ENCODE assay signal across 22 cellular contexts in genomic region chr17:21291862-21292261, GRCh38. TPM values are rescaled to one million over a fixed set of nuclear protein-coding genes. Genes with fewer than 3 reads are reported as not detected.
DNase-seq lines count a peak whose midpoint lies in the region; ATAC-seq, FAIRE-seq and TF ChIP-seq lines count a peak whose summit lies in the region.
"Had no signal": no experiment of that assay in that cellular context is flagged by ENCODE, and none has a peak within 500 bp of the region (broad histone marks: within the 10 kb centered on the region; RNA-seq: fewer than 3 reads in every experiment).

No MANE protein-coding gene starts in this region.

- no peaks in the 10 kb centered on the region for H4K20me1 ChIP-seq in OCI-LY1 (ENCODE audit: insufficient read depth, low read length)

- intact Hi-C loops in kidney (cut with DNase I) = no loop called here

- no peak overlapping the region for H2AFZ ChIP-seq in OCI-LY1 (ENCODE audit: low read length)

- H3K9me3 Mint-ChIP-seq in activated T-cell treated with anti-CD3 and anti-CD28 coated beads, Interleukin-2, amount 50 U/mL, for 24 hours = no peaks in the 10 kb centered on the region
- peaks cover 2 to 3% of the 10 kb centered on the region in 2 donors for H3K9me3 Mint-ChIP-seq in stimulated activated naive B cell treated with anti-CD40 and anti-IgM and Interleukin-4, amounts not matched to agents 10 μg/mL and 1 μg/mL and 100 μg/mL, for 72 hours

- ATAC-seq in stimulated activated naive B cell treated with anti-CD40 and anti-IgM and Interleukin-4, amounts not matched to agents 10 μg/mL and 1 μg/mL and 100 μg/mL, for 72 hours (replicated peaks) = no peak
- no peak for ATAC-seq in HG02981 (IDR thresholded peaks at IDR 0.05; ENCODE audit: unreplicated experiment)
- ATAC-seq: PC-3 had no signal

- no peak overlapping the region for H3K4me2 ChIP-seq in OCI-LY1 (ENCODE audit: low read length)
- H3K4me2 ChIP-seq: SK-N-SH had no signal

- peaks cover 82% of the 10 kb centered on the region for H3K36me3 Mint-ChIP-seq in activated T-cell treated with anti-CD3 and anti-CD28 coated beads, Interleukin-2, amount 50 U/mL, for 24 hours (ENCODE audit: low read depth)
- peaks cover 29 to 48% of the 10 kb centered on the region in 2 donors for H3K36me3 Mint-ChIP-seq in stimulated activated naive B cell treated with anti-CD40 and anti-IgM and Interleukin-4, amounts not matched to agents 10 μg/mL and 1 μg/mL and 100 μg/mL, for 72 hours

- peaks cover 57% of the 10 kb centered on the region for H3K4me1 Mint-ChIP-seq in activated T-cell treated with anti-CD3 and anti-CD28 coated beads, Interleukin-2, amount 50 U/mL, for 24 hours (ENCODE audit: low read depth)
- H3K4me1 Mint-ChIP-seq in stimulated activated naive B cell treated with anti-CD40 and anti-IgM and Interleukin-4, amounts not matched to agents 10 μg/mL and 1 μg/mL and 100 μg/mL, for 72 hours = peaks cover 53 to 85% of the 10 kb centered on the region in 2 donors

- no peaks in the 10 kb centered on the region for H3K27me3 ChIP-seq in OCI-LY1 (ENCODE audit: insufficient read depth, low read length)

- peaks cover 7% of the 10 kb centered on the region; the same call in 1 of the 2 replicates for H3K79me2 ChIP-seq in OCI-LY1 (ENCODE audit: insufficient read depth, low read length)

- 0 out of 2 replicates have a peak, but pooled peaks cover 4% of the 10 kb centered on the region for H3F3A ChIP-seq in OCI-LY1 (ENCODE audit: insufficient read depth, low read length)

- H3K4me3 Mint-ChIP-seq in activated T-cell treated with anti-CD3 and anti-CD28 coated beads, Interleukin-2, amount 50 U/mL, for 24 hours = no peak overlapping the region
- H3K4me3 Mint-ChIP-seq in stimulated activated naive B cell treated with anti-CD40 and anti-IgM and Interleukin-4, amounts not matched to agents 10 μg/mL and 1 μg/mL and 100 μg/mL, for 72 hours = no peak overlapping the region

- peak overlapping the region; percentile 47 for H3K27ac Mint-ChIP-seq in activated T-cell treated with anti-CD3 and anti-CD28 coated beads, Interleukin-2, amount 50 U/mL, for 24 hours
- peak overlapping the region; percentile 25 for H3K27ac Mint-ChIP-seq in stimulated activated naive B cell treated with anti-CD40 and anti-IgM and Interleukin-4, amounts not matched to agents 10 μg/mL and 1 μg/mL and 100 μg/mL, for 72 hours

- H3K4me3 ChIP-seq in OCI-LY1 (ENCODE audit: low read depth, low read length, poor library complexity, severe bottlenecking) (no peak overlapping the region), kidney (ENCODE audit: low read length in 2 of 2) (no peak overlapping the region)

- H3K9me3 ChIP-seq in OCI-LY1 (ENCODE audit: low read length) = no peaks in the 10 kb centered on the region
- no peaks in the 10 kb centered on the region for H3K9me3 ChIP-seq in kidney (ENCODE audit: control insufficient read depth in 1 of 2, low read length in 2 of 2)
- H3K9me3 ChIP-seq: SK-N-SH had no signal

- H3K27ac ChIP-seq in OCI-LY1 (ENCODE audit: low read depth, low read length, poor library complexity, severe bottlenecking) (peak overlapping the region; percentile 97), kidney (ENCODE audit: low read depth in 2 of 2, low read length in 2 of 2) (no peak overlapping the region)

- H3K36me3 ChIP-seq in OCI-LY1 (ENCODE audit: insufficient read depth, low read length) (no peaks in the 10 kb centered on the region; the same call in 1 of the 2 replicates), kidney (ENCODE audit: control insufficient read depth in 1 of 2, insufficient read depth in 2 of 2, low read length in 2 of 2) (no peaks in the 10 kb centered on the region)

- H3K9ac ChIP-seq in OCI-LY1 (ENCODE audit: low read length) (no peak overlapping the region), kidney (ENCODE audit: low read length in 2 of 2) (no peak overlapping the region)
- H3K9ac ChIP-seq: SK-N-SH had no signal

- FAIRE-seq in kidney (lab: Jason Lieb, UNC) = no peak
- FAIRE-seq: GM12892 had no signal

- H3K9me2 ChIP-seq in OCI-LY1 (ENCODE audit: low read depth, low read length) = no peaks in the 10 kb centered on the region
- H3K9me2 ChIP-seq: SK-N-SH had no signal

- no peak for DNase-seq in activated T-cell treated with anti-CD3 and anti-CD28 coated beads, Interleukin-2, amount 50 U/mL, for 24 hours
- no peak for DNase-seq in activated T-cell treated with anti-CD3 and anti-CD28 coated beads, Interleukin-2, amount 50 U/mL, for 1 hour
- peak; percentile 81 for DNase-seq in kidney
- DNase-seq in stimulated activated naive B cell treated with anti-CD40 and anti-IgM and Interleukin-4, amounts not matched to agents 10 μg/mL and 1 μg/mL and 100 μg/mL, for 72 hours = no peak
- DNase-seq in NAMALWA (ENCODE audit: low spot score) = no peak
- DNase-seq in NCI-H345 (lab: John Stamatoyannopoulos, UW) = no peak
- DNase-seq: 8988T; CD4-positive, CD25-positive, alpha-beta regulatory T cell; DND-41; GDM1; KBM-7; NCI-H1092; NCI-H1694; NCI-H2107; NCI-H226; NCI-H69; NK-92 treated with Interleukin-12 subunit alpha and Interleukin-12 subunit beta, amount 100 ng/mL, for 24 hours; PC-3; SK-N-SH had no signal

- H3K4me1 ChIP-seq in OCI-LY1 (ENCODE audit: insufficient read depth, low read length, severe bottlenecking) (peaks cover 69% of the 10 kb centered on the region), kidney (ENCODE audit: control insufficient read depth in 1 of 2, insufficient read depth in 1 of 2, low read depth in 1 of 2, low read length in 2 of 2) (peaks cover 43 to 53% of the 10 kb centered on the region in 2 donors)

- TF ChIP-seq CTCF in OCI-LY1 (IDR thresholded peaks at IDR 0.05; ENCODE audit: low read length) (no peak), kidney (IDR thresholded peaks at IDR 0.05; ENCODE audit: borderline replicate concordance, extremely low read depth, insufficient read depth) (no peak)

- peaks cover 10% of the 10 kb centered on the region for H3K27me3 Mint-ChIP-seq in activated T-cell treated with anti-CD3 and anti-CD28 coated beads, Interleukin-2, amount 50 U/mL, for 24 hours
- H3K27me3 Mint-ChIP-seq in stimulated activated naive B cell treated with anti-CD40 and anti-IgM and Interleukin-4, amounts not matched to agents 10 μg/mL and 1 μg/mL and 100 μg/mL, for 72 hours = peaks cover 0 to 4% of the 10 kb centered on the region in 2 donors
- H3K27me3 Mint-ChIP-seq: CD4-positive, CD25-positive, alpha-beta regulatory T cell had no signal

RNA-seq across cellular contexts. Expression of gene MAP2K3, which starts 7.4 kb away (rescaled TPM):
- 44.0 TPM for total RNA-seq in kidney
- polyA plus RNA-seq in kidney (ENCODE audit: insufficient read depth, low read depth, low replicate concordance) = 40.1 TPM

RNA-seq across cellular contexts. Expression of gene NATD1, which starts 38.7 kb away (rescaled TPM):
- total RNA-seq in kidney = 14.2 TPM
- polyA plus RNA-seq in kidney (ENCODE audit: insufficient read depth, low read depth, low replicate concordance) = 5.0 TPM
